1 cellular context compared by ENCODE assay signal in genomic region chr1:113811888-113812660, GRCh38.
A peak's percentile ranks its signal among the peaks of the same experiment; 100 is the strongest.
TF ChIP-seq lines count a peak whose summit lies in the region.

Gene RSBN1, minus strand, starts transcription at chr1:113812476. Its CDS starts 64 bp downstream, at chr1:113812412.

TF ChIP-seq in SK-N-SH, 30 proteins besides CTCF, POLR2A, EP300 and RAD21 (continued from another document):
- TF ChIP-seq TEAD4 (IDR thresholded peaks at IDR 0.05; ENCODE audit: borderline replicate concordance, insufficient read depth) = 0 out of 2 replicates have a peak, but pooled peaks have one; percentile 17
